In genomic region chr1:37692834-37693175, GRCh38 we compare ENCODE assay signal across 8 cellular contexts. TPM values are rescaled to one million over a fixed set of nuclear protein-coding genes. Genes with fewer than 3 reads are reported as not detected.
DNase-seq lines count a peak whose midpoint lies in the region; ATAC-seq, FAIRE-seq and TF ChIP-seq lines count a peak whose summit lies in the region.

No MANE protein-coding gene starts in this region.

- peaks cover 74% of the 10 kb centered on the region for H3K79me2 ChIP-seq in ACC112 (ENCODE audit: control insufficient read depth, insufficient read depth, low read length, unreplicated experiment)

- H3K27me3 ChIP-seq in ACC112 (ENCODE audit: insufficient read depth, low read length), result no peaks in the 10 kb centered on the region

- DNase-seq in HFF-Myc (ENCODE audit: extremely low read depth, low read depth) (no peak), mucosa of descending colon (peak in 1 of 3 donors; percentile 36), putamen (ENCODE audit: low spot score) (no peak), GM12892 (ENCODE audit: insufficient read length) (no peak), NCI-H774 (lab: John Stamatoyannopoulos, UW) (no peak)

- intact Hi-C loops in mucosa of descending colon (cut with DNase I, micrococcal nuclease), result no loop called here

- FAIRE-seq in GM12892 (lab: Jason Lieb, UNC), result no peak

- H3K27ac Mint-ChIP-seq in brain, result no peak overlapping the region

- peaks cover 0 to 4% (median 0%) of the 10 kb centered on the region in 5 experiments for H3K9me3 Mint-ChIP-seq in brain

- H3K27me3 Mint-ChIP-seq in brain, result peaks cover 19% of the 10 kb centered on the region

- peak overlapping the region; percentile 28; the same call in 1 of the 2 replicates for H3K27ac ChIP-seq in ACC112 (ENCODE audit: low read depth, low read length)

- TF ChIP-seq POLR2A in GM12892 (IDR thresholded peaks at IDR 0.05; ENCODE audit: low read depth, low read length), result no peak

- peak overlapping the region; percentile 94 to 100 (median 99) for H3K4me3 Mint-ChIP-seq in brain

- TF ChIP-seq CTCF in HFF-Myc (IDR thresholded peaks at IDR 0.05; ENCODE audit: low read depth, low read length, missing control alignments) (no peak), brain (conservative IDR thresholded peaks at IDR 0.05) (no peak), mucosa of descending colon (IDR thresholded peaks at IDR 0.05) (no peak)

- peaks cover 14% of the 10 kb centered on the region for H3K4me1 ChIP-seq in ACC112 (ENCODE audit: control insufficient read depth, insufficient read depth, low read length, unreplicated experiment)
- H3K4me1 ChIP-seq in mucosa of descending colon (ENCODE audit: low read depth), result peaks cover 19% of the 10 kb centered on the region

- H3K4me3 ChIP-seq in ACC112 (ENCODE audit: low read depth, low read length) (peak overlapping the region; percentile 83), HFF-Myc (replicated peaks; ENCODE audit: low read depth, low read length) (peak overlapping the region; percentile 85), mucosa of descending colon (peak overlapping the region; percentile 40)

- H2AFZ ChIP-seq in ACC112 (ENCODE audit: low read length, unreplicated experiment), result peak overlapping the region; percentile 49

- H3K4me1 Mint-ChIP-seq in brain, result peaks cover 47% of the 10 kb centered on the region

- ATAC-seq in mucosa of descending colon (no peak), GM19452 (IDR thresholded peaks at IDR 0.05; ENCODE audit: unreplicated experiment) (no peak)

- no peaks in the 10 kb centered on the region for H3K9me3 ChIP-seq in mucosa of descending colon

- H3K36me3 ChIP-seq in ACC112 (ENCODE audit: insufficient read depth, low read length), result peaks cover 27% of the 10 kb centered on the region
- no peaks in the 10 kb centered on the region for H3K36me3 ChIP-seq in mucosa of descending colon (ENCODE audit: low read depth)

- peaks cover 7% of the 10 kb centered on the region for H3K36me3 Mint-ChIP-seq in brain

RNA-seq across cellular contexts. Expression of gene CDCA8, which starts 0.5 kb away (rescaled TPM):
- 48.1 TPM for polyA plus RNA-seq in brain (ENCODE audit: insufficient read depth, low read depth, low replicate concordance)
- total RNA-seq in mucosa of descending colon, result 10 to 100 TPM in 2 of 3 donors, 1 to 10 TPM in 1; 3.8 to 16.8 (median 10.1) TPM
- polyA plus RNA-seq in GM12892 (2012; ENCODE audit: missing spikeins), result 22.7 TPM

RNA-seq across cellular contexts. Expression of gene RSPO1, which starts 58.1 kb away (rescaled TPM):
- polyA plus RNA-seq in brain (ENCODE audit: insufficient read depth, low read depth, low replicate concordance), result not detected
- total RNA-seq in mucosa of descending colon, result 1 to 10 TPM in 1 of 3 donors, under 1 TPM in 2; 0.12 to 1.7 (median 0.53) TPM
- not detected for polyA plus RNA-seq in GM12892 (2012; ENCODE audit: missing spikeins)
